Comparison of ENCODE assay signal across 10 cellular contexts in genomic region chr6:41896280-41896679, GRCh38. TPM values are rescaled to one million over a fixed set of nuclear protein-coding genes. Genes with fewer than 3 reads are reported as not detected.
DNase-seq lines count a peak whose midpoint lies in the region; TF ChIP-seq lines count a peak whose summit lies in the region.
"Had no signal": no experiment of that assay in that cellular context is flagged by ENCODE, and none has a peak within 500 bp of the region (broad histone marks: within the 10 kb centered on the region; RNA-seq: fewer than 3 reads in every experiment).

No MANE protein-coding gene starts in this region.

- TF ChIP-seq EP300 in tibial nerve (IDR thresholded peaks at IDR 0.05) = no peak

- H3K27me3 ChIP-seq in iPS-20b (ENCODE audit: insufficient read depth, low read length) = 0 out of 2 replicates have a peak, but pooled peaks cover 6% of the 10 kb centered on the region
- H3K27me3 ChIP-seq in tibial nerve = no peaks in the 10 kb centered on the region

- H3K27me3 Mint-ChIP-seq in activated naive CD4-positive, alpha-beta T cell treated with anti-CD3 and anti-CD28 coated beads, Interleukin-2, amount 10 ng/mL, durations not matched to agents 7 days and 5 days = no peaks in the 10 kb centered on the region
- H3K27me3 Mint-ChIP-seq in activated CD4-positive, alpha-beta memory T cell treated with anti-CD3 and anti-CD28 coated beads, Interleukin-2, amount 10 ng/mL, durations not matched to agents 7 days and 5 days = no peaks in the 10 kb centered on the region

- peak overlapping the region; percentile 79 for H3K27ac Mint-ChIP-seq in activated naive CD4-positive, alpha-beta T cell treated with anti-CD3 and anti-CD28 coated beads, Interleukin-2, amount 10 ng/mL, durations not matched to agents 7 days and 5 days
- H3K27ac Mint-ChIP-seq in activated CD4-positive, alpha-beta memory T cell treated with anti-CD3 and anti-CD28 coated beads, Interleukin-2, amount 10 ng/mL, durations not matched to agents 7 days and 5 days = peak overlapping the region; percentile 66

- peak overlapping the region; percentile 92 for H3K4me3 ChIP-seq in iPS-20b (ENCODE audit: low read length)
- peak overlapping the region in 3 of 4 donors; percentile 79 to 97 (median 87) for H3K4me3 ChIP-seq in tibial nerve

- TF ChIP-seq CTCF in tibial nerve (IDR thresholded peaks at IDR 0.05) = no peak

- H3K4me1 Mint-ChIP-seq in activated naive CD4-positive, alpha-beta T cell treated with anti-CD3 and anti-CD28 coated beads, Interleukin-2, amount 10 ng/mL, durations not matched to agents 7 days and 5 days = peaks cover 17% of the 10 kb centered on the region
- peaks cover 15% of the 10 kb centered on the region for H3K4me1 Mint-ChIP-seq in activated CD4-positive, alpha-beta memory T cell treated with anti-CD3 and anti-CD28 coated beads, Interleukin-2, amount 10 ng/mL, durations not matched to agents 7 days and 5 days

- no peak overlapping the region for H3K4me3 Mint-ChIP-seq in activated naive CD4-positive, alpha-beta T cell treated with anti-CD3 and anti-CD28 coated beads, Interleukin-2, amount 10 ng/mL, durations not matched to agents 7 days and 5 days
- no peak overlapping the region for H3K4me3 Mint-ChIP-seq in activated CD4-positive, alpha-beta memory T cell treated with anti-CD3 and anti-CD28 coated beads, Interleukin-2, amount 10 ng/mL, durations not matched to agents 7 days and 5 days

- H3K36me3 Mint-ChIP-seq in activated naive CD4-positive, alpha-beta T cell treated with anti-CD3 and anti-CD28 coated beads, Interleukin-2, amount 10 ng/mL, durations not matched to agents 7 days and 5 days = peaks cover 2% of the 10 kb centered on the region
- no peaks in the 10 kb centered on the region for H3K36me3 Mint-ChIP-seq in activated CD4-positive, alpha-beta memory T cell treated with anti-CD3 and anti-CD28 coated beads, Interleukin-2, amount 10 ng/mL, durations not matched to agents 7 days and 5 days (ENCODE audit: low read depth)
- H3K36me3 Mint-ChIP-seq: activated naive CD4-positive, alpha-beta T cell treated with anti-CD3 and anti-CD28 coated beads, Interleukin-2, amount 50 U/mL, for 72 hours had no signal

- POLR2A ChIA-PET in activated CD4-positive, alpha-beta memory T cell treated with anti-CD3 and anti-CD28 coated beads, Interleukin-2, amount 10 ng/mL, durations not matched to agents 7 days and 5 days (lab: Charles Lee) = interaction anchor here (1.3 to 3.5 kb wide), 8 partner anchors 9 to 154 kb away, joined by 5 to 26 read pairs (median 6); partner anchors contain the start of genes BYSL, MED20 and TAF8

- no peaks in the 10 kb centered on the region for H3K9me3 Mint-ChIP-seq in activated naive CD4-positive, alpha-beta T cell treated with anti-CD3 and anti-CD28 coated beads, Interleukin-2, amount 10 ng/mL, durations not matched to agents 7 days and 5 days
- H3K9me3 Mint-ChIP-seq in activated CD4-positive, alpha-beta memory T cell treated with anti-CD3 and anti-CD28 coated beads, Interleukin-2, amount 10 ng/mL, durations not matched to agents 7 days and 5 days = no peaks in the 10 kb centered on the region
- H3K9me3 Mint-ChIP-seq: activated naive CD4-positive, alpha-beta T cell treated with anti-CD3 and anti-CD28 coated beads, Interleukin-2, amount 50 U/mL, for 72 hours had no signal

- peak overlapping the region; percentile 90; the same call in 1 of the 2 replicates for H3K9ac ChIP-seq in iPS-20b (ENCODE audit: low read depth, low read length)

- no peak for DNase-seq in activated naive CD4-positive, alpha-beta T cell treated with anti-CD3 and anti-CD28 coated beads, Interleukin-2, amount 10 ng/mL, durations not matched to agents 7 days and 5 days
- DNase-seq in activated naive CD4-positive, alpha-beta T cell (lab: John Stamatoyannopoulos, UW) = no peak
- DNase-seq in activated CD4-positive, alpha-beta memory T cell treated with anti-CD3 and anti-CD28 coated beads, Interleukin-2, amount 10 ng/mL, durations not matched to agents 7 days and 5 days = no peak
- DNase-seq in tibial nerve (ENCODE audit: low spot score in 2 of 2) (no peak), NCI-H226 (no peak), GF-D8 (lab: John Stamatoyannopoulos, UW) (no peak), dermis blood vessel endothelial cell (no peak)
- DNase-seq: NCI-H774 had no signal

- CTCF ChIA-PET in activated naive CD4-positive, alpha-beta T cell treated with anti-CD3 and anti-CD28 coated beads, Interleukin-2, amount 10 ng/mL, durations not matched to agents 7 days and 5 days (lab: Charles Lee) = interaction anchor here (0.7 to 2.0 kb wide), 6 partner anchors 9 to 152 kb away, joined by 3 to 11 read pairs (median 4); partner anchors contain the start of genes BYSL and MED20
- CTCF ChIA-PET in activated CD4-positive, alpha-beta memory T cell treated with anti-CD3 and anti-CD28 coated beads, Interleukin-2, amount 10 ng/mL, durations not matched to agents 7 days and 5 days (lab: Charles Lee) = interaction anchor here (0.8 to 2.1 kb wide), 7 partner anchors 25 to 154 kb away, joined by 3 to 17 read pairs (median 6); partner anchors contain the start of genes BYSL, MED20, TAF8 and TOMM6

- WGBS in tibial nerve, 2 donors = 48% methylated on average over 3 of the region's 3 CpGs

- peaks cover under 1% of the 10 kb centered on the region; the same call in 1 of the 2 replicates for H3K36me3 ChIP-seq in iPS-20b (ENCODE audit: insufficient read depth, low read depth, low read length)
- H3K36me3 ChIP-seq in tibial nerve = peaks cover 0 to 14% (median 0%) of the 10 kb centered on the region in 3 donors

- H3K4me1 ChIP-seq in iPS-20b (ENCODE audit: insufficient read depth, low read length) (peaks cover 16% of the 10 kb centered on the region; the same call in 1 of the 2 replicates), tibial nerve (peaks cover 0 to 27% (median 17%) of the 10 kb centered on the region in 4 donors)

- TF ChIP-seq POLR2A in tibial nerve (IDR thresholded peaks at IDR 0.05) = no peak

- H3K27ac ChIP-seq in iPS-20b (ENCODE audit: low read length) (no peak overlapping the region), tibial nerve (peak overlapping the region; percentile 10 to 90 (median 82))

- H3K9me3 ChIP-seq in iPS-20b (ENCODE audit: insufficient read depth, low read depth, low read length) = no peaks in the 10 kb centered on the region
- H3K9me3 ChIP-seq in tibial nerve = no peaks in the 10 kb centered on the region

RNA-seq across cellular contexts. Expression of gene USP49, which starts 1.1 kb away (rescaled TPM):
- total RNA-seq in activated CD4-positive, alpha-beta memory T cell treated with anti-CD3 and anti-CD28 coated beads, Interleukin-2, amount 10 ng/mL, durations not matched to agents 7 days and 5 days = 1 to 10 TPM; 6.8 to 7.3 TPM
- total RNA-seq in tibial nerve (10 to 100 TPM in 1 of 4 donors, 1 to 10 TPM in 3; 6.5 to 13.8 (median 8.8) TPM), dermis blood vessel endothelial cell (2.9 and 3.1 TPM in 2 replicates)

RNA-seq across cellular contexts. Expression of gene MED20, which starts 24.7 kb away (rescaled TPM):
- 10 to 100 TPM; 21.4 to 21.9 TPM for total RNA-seq in activated CD4-positive, alpha-beta memory T cell treated with anti-CD3 and anti-CD28 coated beads, Interleukin-2, amount 10 ng/mL, durations not matched to agents 7 days and 5 days
- 10 to 100 TPM in 3 of 4 donors, 1 to 10 TPM in 1; 8.0 to 15.0 (median 12.2) TPM for total RNA-seq in tibial nerve
- 36.5 and 47.5 TPM in 2 replicates for total RNA-seq in dermis blood vessel endothelial cell

RNA-seq across cellular contexts. Expression of gene BYSL, which starts 25.0 kb away (rescaled TPM):
- total RNA-seq in activated CD4-positive, alpha-beta memory T cell treated with anti-CD3 and anti-CD28 coated beads, Interleukin-2, amount 10 ng/mL, durations not matched to agents 7 days and 5 days = 10 to 100 TPM; 23.9 to 24.8 TPM
- total RNA-seq in tibial nerve = 10 to 100 TPM in 3 of 4 donors, 1 to 10 TPM in 1; 9.2 to 13.3 (median 12.8) TPM
- total RNA-seq in dermis blood vessel endothelial cell = 15.8 and 22.1 TPM in 2 replicates

RNA-seq across cellular contexts. Expression of gene CCND3, which starts 45.3 kb away (rescaled TPM):
- 100 to 1,000 TPM; 456 to 464 TPM for total RNA-seq in activated CD4-positive, alpha-beta memory T cell treated with anti-CD3 and anti-CD28 coated beads, Interleukin-2, amount 10 ng/mL, durations not matched to agents 7 days and 5 days
- total RNA-seq in tibial nerve (100 to 1,000 TPM; 175 to 325 (median 248) TPM), dermis blood vessel endothelial cell (59.1 and 60.1 TPM in 2 replicates)
